Comparison of ENCODE assay signal across 25 cellular contexts in genomic region chr22:24455039-24455438, GRCh38. TPM values are rescaled to one million over a fixed set of nuclear protein-coding genes. Genes with fewer than 3 reads are reported as not detected.
DNase-seq lines count a peak whose midpoint lies in the region; ATAC-seq and TF ChIP-seq lines count a peak whose summit lies in the region.
"Had no signal": no experiment of that assay in that cellular context is flagged by ENCODE, and none has a peak within 500 bp of the region (broad histone marks: within the 10 kb centered on the region; RNA-seq: fewer than 3 reads in every experiment).

No MANE protein-coding gene starts in this region.

- no peak overlapping the region for H3K4me3 ChIP-seq in heart right ventricle
- H3K4me3 ChIP-seq in right atrium auricular region, result no peak overlapping the region
- H3K4me3 ChIP-seq in parathyroid adenoma (ENCODE audit: low read depth, low read length), result no peak overlapping the region
- H3K4me3 ChIP-seq in brain microvascular endothelial cell (ENCODE audit: low read depth, low read length), result no peak overlapping the region
- H3K4me3 ChIP-seq: HAP-1 had no signal

- no peaks in the 10 kb centered on the region for H3K27me3 ChIP-seq in heart right ventricle
- no peaks in the 10 kb centered on the region for H3K27me3 ChIP-seq in right atrium auricular region
- no peaks in the 10 kb centered on the region for H3K27me3 ChIP-seq in parathyroid adenoma (ENCODE audit: control insufficient read depth, insufficient read depth, low read length)
- H3K27me3 ChIP-seq in brain microvascular endothelial cell (replicated peaks), result no peaks in the 10 kb centered on the region

- H3K9me3 ChIP-seq in heart right ventricle, result peaks cover 0 to 6% (median 0%) of the 10 kb centered on the region in 11 donors
- no peaks in the 10 kb centered on the region for H3K9me3 ChIP-seq in right atrium auricular region
- H3K9me3 ChIP-seq in parathyroid adenoma (ENCODE audit: control insufficient read depth, low read length), result no peaks in the 10 kb centered on the region
- H3K9me3 ChIP-seq: HAP-1 had no signal

- H3K36me3 ChIP-seq in heart right ventricle, result no peaks in the 10 kb centered on the region
- no peaks in the 10 kb centered on the region for H3K36me3 ChIP-seq in right atrium auricular region
- H3K36me3 ChIP-seq in parathyroid adenoma (ENCODE audit: control insufficient read depth, insufficient read depth, low read length), result no peaks in the 10 kb centered on the region
- no peaks in the 10 kb centered on the region for H3K36me3 ChIP-seq in brain microvascular endothelial cell (replicated peaks)
- H3K36me3 ChIP-seq: HAP-1 had no signal

- no peaks in the 10 kb centered on the region for H3K27me3 Mint-ChIP-seq in natural killer cell treated with Interleukin-12 subunit alpha and Interleukin-12 subunit beta and Interleukin-15 and Interleukin-18, amount 100 ng/mL, for 72 hours

- H3K4me1 ChIP-seq in heart right ventricle (peaks cover 2 to 53% (median 35%) of the 10 kb centered on the region in 9 donors), right atrium auricular region (peaks cover 0 to 32% of the 10 kb centered on the region in 2 donors), parathyroid adenoma (no peaks in the 10 kb centered on the region)

- WGBS in heart right ventricle, 2 donors, result 63 to 68% methylated on average over 4 of the region's 4 CpGs

- no peak overlapping the region for H3K27ac Mint-ChIP-seq in natural killer cell treated with Interleukin-12 subunit alpha and Interleukin-12 subunit beta and Interleukin-15 and Interleukin-18, amount 100 ng/mL, for 72 hours
- H3K27ac Mint-ChIP-seq: CD8-positive, alpha-beta T cell had no signal

- H3K27ac ChIP-seq in heart right ventricle, result peak overlapping the region in 7 of 10 donors; percentile 6 to 67 (median 53)
- H3K27ac ChIP-seq in right atrium auricular region, result peak overlapping the region in 1 of 2 donors; percentile 29
- peak overlapping the region; percentile 32 for H3K27ac ChIP-seq in parathyroid adenoma
- no peak overlapping the region for H3K27ac ChIP-seq in brain microvascular endothelial cell

- H3K79me2 ChIP-seq in parathyroid adenoma, result no peaks in the 10 kb centered on the region

- peaks cover 7 to 9% of the 10 kb centered on the region in 2 donors for H3K4me1 Mint-ChIP-seq in natural killer cell treated with Interleukin-12 subunit alpha and Interleukin-12 subunit beta and Interleukin-15 and Interleukin-18, amount 100 ng/mL, for 72 hours (ENCODE audit: low read depth in 2 of 2)

- ATAC-seq in heart right ventricle, result peak in 2 of 8 donors; percentile 12 to 16
- peak; percentile 57 for ATAC-seq in left lobe of liver
- no peak for ATAC-seq in natural killer cell treated with Interleukin-12 subunit alpha and Interleukin-12 subunit beta and Interleukin-15 and Interleukin-18, amount 100 ng/mL, for 72 hours
- ATAC-seq: CD8-positive, alpha-beta T cell; PC-3; SK-N-SH treated with all-trans-retinoic acid at 6 μM for 48 hours had no signal

- TF ChIP-seq CTCF in heart right ventricle (IDR thresholded peaks at IDR 0.05) (no peak), right atrium auricular region (IDR thresholded peaks at IDR 0.05) (no peak), parathyroid adenoma (IDR thresholded peaks at IDR 0.05) (no peak), brain microvascular endothelial cell (IDR thresholded peaks at IDR 0.05; ENCODE audit: low read depth, low read length, missing control alignments) (no peak)

- no peak overlapping the region for H3K4me3 Mint-ChIP-seq in natural killer cell treated with Interleukin-12 subunit alpha and Interleukin-12 subunit beta and Interleukin-15 and Interleukin-18, amount 100 ng/mL, for 72 hours
- H3K4me3 Mint-ChIP-seq: CD8-positive, alpha-beta T cell had no signal

- in situ Hi-C loops in brain microvascular endothelial cell (cut with HindIII; ENCODE audit: low pct_ligation_motif_present, low sequenced_read_pairs), result no loop called here

- H2AFZ ChIP-seq in parathyroid adenoma, result no peak overlapping the region

- H3K36me3 Mint-ChIP-seq in natural killer cell treated with Interleukin-12 subunit alpha and Interleukin-12 subunit beta and Interleukin-15 and Interleukin-18, amount 100 ng/mL, for 72 hours, result no peaks in the 10 kb centered on the region

- intact Hi-C loops in heart right ventricle (cut with DNase I), result no loop called here

- DNase-seq in heart right ventricle, result no peak
- no peak for DNase-seq in right atrium auricular region (ENCODE audit: low spot score)
- DNase-seq in left lobe of liver (ENCODE audit: low spot score), result peak; percentile 45
- no peak for DNase-seq in natural killer cell treated with Interleukin-12 subunit alpha and Interleukin-12 subunit beta and Interleukin-15 and Interleukin-18, amount 100 ng/mL, for 72 hours (ENCODE audit: low spot score)
- no peak for DNase-seq in brain microvascular endothelial cell
- DNase-seq in GOT3 (lab: John Stamatoyannopoulos, UW), result no peak
- DNase-seq: AML-193; C1 segment of cervical spinal cord; Calu3; CD8-positive, alpha-beta T cell; DMS153; NCI-H1694; NCI-H2081; NCI-H2171 treated with DMSO at 0.1 percent for 48 hours; NCI-H446; NCI-H526; PC-3 had no signal

- H3K9ac ChIP-seq in parathyroid adenoma, result no peak overlapping the region

- no peaks in the 10 kb centered on the region for H3K9me3 Mint-ChIP-seq in natural killer cell treated with Interleukin-12 subunit alpha and Interleukin-12 subunit beta and Interleukin-15 and Interleukin-18, amount 100 ng/mL, for 72 hours

- H3K4me2 ChIP-seq in parathyroid adenoma (ENCODE audit: low read length), result no peak overlapping the region

RNA-seq across cellular contexts. Expression of gene ADORA2A, which starts 27.6 kb away (rescaled TPM):
- 1 to 10 TPM; 1.5 to 9.7 (median 3.8) TPM for total RNA-seq in heart right ventricle
- polyA plus RNA-seq in heart right ventricle, result 1 to 10 TPM; 4.9 to 6.1 TPM
- total RNA-seq in right atrium auricular region, result 1 to 10 TPM; 5.9 to 7.1 TPM
- total RNA-seq in left lobe of liver, result 4.1 TPM
- total RNA-seq in natural killer cell treated with Interleukin-12 subunit alpha and Interleukin-12 subunit beta and Interleukin-15 and Interleukin-18, amount 100 ng/mL, for 72 hours, result 10 to 100 TPM; 29.0 to 81.6 TPM

RNA-seq across cellular contexts. Expression of gene UPB1, which starts 40.1 kb away (rescaled TPM):
- total RNA-seq in heart right ventricle (1 to 10 TPM in 6 of 10 donors, under 1 TPM in 4; 0.45 to 2.7 (median 1.0) TPM), right atrium auricular region (1 to 10 TPM; 1.7 to 2.4 TPM), left lobe of liver (184 TPM)
- polyA plus RNA-seq in heart right ventricle, result 1 to 10 TPM in 1 of 2 donors, under 1 TPM in 1; 0.32 to 3.7 TPM
- total RNA-seq in natural killer cell treated with Interleukin-12 subunit alpha and Interleukin-12 subunit beta and Interleukin-15 and Interleukin-18, amount 100 ng/mL, for 72 hours, result 1 to 10 TPM in 1 of 2 donors, under 1 TPM in 1; 0.84 to 1.9 TPM
- total RNA-seq: A172, Daoy, HT1080, MCF 10A had no signal
- polyA plus RNA-seq: AG04450 had no signal

Comparison
In these comparisons a context has a peak if more than half of its experiments do, and no peak if none do; other contexts are left out.
1. RNA of gene UPB1, which starts 40.1 kb away (total RNA-seq): 184 TPM in left lobe of liver (single experiment); 1.7 to 2.4 TPM in right atrium auricular region, 0.84 to 1.9 TPM in natural killer cell treated with Interleukin-12 subunit alpha and Interleukin-12 subunit beta and Interleukin-15 and Interleukin-18, amount 100 ng/mL, for 72 hours and 0.45 to 2.7 TPM in heart right ventricle; every median in the first group is over 10 times any median in the second.